Comparison of ENCODE assay signal across 23 cellular contexts in the genomic region with DNA sequence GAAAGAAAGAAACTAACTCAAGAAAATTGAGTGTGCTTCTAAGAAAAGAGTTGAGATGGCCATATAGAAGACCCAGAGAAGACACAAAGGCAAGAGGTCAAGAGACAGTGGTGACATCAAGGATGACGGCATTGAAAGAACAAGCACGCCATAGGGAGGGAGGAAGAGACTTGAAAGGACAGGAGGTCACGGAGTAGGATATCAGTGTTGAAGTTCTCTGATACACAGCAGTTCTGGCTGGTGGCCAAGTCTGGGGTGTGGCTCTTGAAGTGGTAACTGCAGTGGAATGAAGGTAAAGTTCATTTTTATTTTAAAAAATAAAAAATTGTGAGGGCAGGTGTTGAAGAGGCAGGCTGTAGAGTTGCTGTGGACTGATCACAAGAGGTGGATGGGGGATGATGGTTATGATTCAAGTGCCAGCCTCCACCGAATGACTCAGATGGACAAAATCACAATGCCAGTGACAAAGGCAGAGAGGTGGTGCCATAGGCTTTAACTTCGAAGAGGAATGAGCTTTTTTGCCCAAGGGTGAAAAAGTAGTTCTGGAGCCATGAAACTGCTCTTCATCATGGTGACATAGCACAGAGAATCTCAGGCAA. TPM values are rescaled to one million over a fixed set of nuclear protein-coding genes. Genes with fewer than 3 reads are reported as not detected.
DNase-seq lines count a peak whose midpoint lies in the region; ATAC-seq, FAIRE-seq and TF ChIP-seq lines count a peak whose summit lies in the region.
"Had no signal": no experiment of that assay in that cellular context is flagged by ENCODE, and none has a peak within 500 bp of the region (broad histone marks: within the 10 kb centered on the region; RNA-seq: fewer than 3 reads in every experiment).

No MANE protein-coding gene starts in this region.

- ATAC-seq in K562 (no peak), mucosa of descending colon (peak; percentile 62), HG03354 (IDR thresholded peaks at IDR 0.05; ENCODE audit: poor library complexity, severe bottlenecking, unreplicated experiment) (no peak)
- ATAC-seq: activated T-cell treated with anti-CD3 and anti-CD28 coated beads, Interleukin-2, amount 50 U/mL, for 72 hours; left ventricle myocardium superior had no signal

- no peak overlapping the region for H3K27ac Mint-ChIP-seq in progenitor cell of endocrine pancreas
- H3K27ac Mint-ChIP-seq: activated naive CD4-positive, alpha-beta T cell treated with anti-CD3 and anti-CD28 coated beads, Interleukin-2, amount 50 U/mL, for 24 hours; activated T-cell treated with anti-CD3 and anti-CD28 coated beads, Interleukin-2, amount 50 U/mL, for 72 hours; CD8-positive, alpha-beta memory T cell; stimulated activated naive CD8-positive, alpha-beta T cell treated with anti-CD3 and anti-CD28 coated beads, Interleukin-15, Interleukin-2, amounts not matched to agents 100 ng/mL and 50 ng/mL, for 24 hours had no signal

- no peak for TF ChIP-seq EP300 in K562 (IDR thresholded peaks at IDR 0.05; ENCODE audit: low read length)

- no peaks in the 10 kb centered on the region for H3K9me1 ChIP-seq in K562 (ENCODE audit: control insufficient read depth, insufficient read depth, low read length)

- no peak for TF ChIP-seq POLR2A in K562 (conservative IDR thresholded peaks at IDR 0.05)

- H3K27me3 Mint-ChIP-seq in progenitor cell of endocrine pancreas = no peaks in the 10 kb centered on the region
- H3K27me3 Mint-ChIP-seq: CD8-positive, alpha-beta memory T cell had no signal

- peaks cover 8% of the 10 kb centered on the region for H3K9me3 Mint-ChIP-seq in progenitor cell of endocrine pancreas (ENCODE audit: low read depth)

- H3K36me3 ChIP-seq in K562 (ENCODE audit: control insufficient read depth, insufficient read depth, low read length) (no peaks in the 10 kb centered on the region), mucosa of descending colon (ENCODE audit: low read depth) (no peaks in the 10 kb centered on the region)
- H3K36me3 ChIP-seq: ascending aorta, upper lobe of left lung had no signal

- H2AFZ ChIP-seq in K562 (ENCODE audit: low read depth, low read length) = no peak overlapping the region

- H3K4me2 ChIP-seq in K562 (ENCODE audit: insufficient read depth, low read length) = no peak overlapping the region

- no peak for FAIRE-seq in K562 (lab: Jason Lieb, UNC)
- FAIRE-seq: H54 had no signal

- H3K4me3 ChIP-seq in K562 = no peak overlapping the region
- H3K4me3 ChIP-seq in mucosa of descending colon = no peak overlapping the region
- H3K4me3 ChIP-seq: ascending aorta, upper lobe of left lung had no signal

- TF ChIP-seq CTCF in K562 (IDR thresholded peaks at IDR 0.05 in 2 of 3, conservative IDR thresholded peaks at IDR 0.05 in 1 of 3; ENCODE audit: insufficient read depth in 2 of 3, low read depth in 1 of 3, low read length in 3 of 3) (no peak), mucosa of descending colon (IDR thresholded peaks at IDR 0.05) (no peak), progenitor cell of endocrine pancreas (IDR thresholded peaks at IDR 0.05; ENCODE audit: unreplicated experiment) (no peak)

- H3K9me3 ChIP-seq in K562 (replicated peaks; ENCODE audit: control insufficient read depth, insufficient read depth, low read depth, low read length) (no peaks in the 10 kb centered on the region), mucosa of descending colon (no peaks in the 10 kb centered on the region)
- H3K9me3 ChIP-seq: ascending aorta, upper lobe of left lung had no signal

- peaks cover 33% of the 10 kb centered on the region for H3K4me1 Mint-ChIP-seq in progenitor cell of endocrine pancreas (ENCODE audit: low read depth)
- H3K4me1 Mint-ChIP-seq: activated naive CD4-positive, alpha-beta T cell treated with anti-CD3 and anti-CD28 coated beads, Interleukin-2, amount 50 U/mL, for 24 hours; CD8-positive, alpha-beta memory T cell; neural crest cell had no signal

- H3K36me3 Mint-ChIP-seq in progenitor cell of endocrine pancreas (ENCODE audit: insufficient read depth) = peaks cover 2% of the 10 kb centered on the region
- H3K36me3 Mint-ChIP-seq: activated naive CD4-positive, alpha-beta T cell treated with anti-CD3 and anti-CD28 coated beads, Interleukin-2, amount 50 U/mL, for 24 hours; CD8-positive, alpha-beta memory T cell had no signal

- no peaks in the 10 kb centered on the region for H3K27me3 ChIP-seq in K562 (ENCODE audit: control insufficient read depth in 2 of 2, insufficient read depth in 2 of 2, low read length in 2 of 2)
- H3K27me3 ChIP-seq: ascending aorta, upper lobe of left lung had no signal

- 0% methylated on average over 3 of the region's 5 CpGs for WGBS in K562 (ENCODE audit: insufficient coverage, low coverage, missing lambda C conversion rate)

- no peaks in the 10 kb centered on the region for H4K20me1 ChIP-seq in K562 (replicated peaks; ENCODE audit: control insufficient read depth, insufficient read depth, low read length)

- TF ChIP-seq RAD21 in K562 (CRISPR knock-in tag; conservative IDR thresholded peaks at IDR 0.05 in 1 of 2, IDR thresholded peaks at IDR 0.05 in 1 of 2) = no peak

- no peaks in the 10 kb centered on the region for H3K79me2 ChIP-seq in K562 (ENCODE audit: control insufficient read depth, insufficient read depth, low read length)

- no TSS peak for BruUV-seq in K562 (replicated peaks; lab: Mats Ljungman, UMichigan)

- no peaks in the 10 kb centered on the region for H3K4me1 ChIP-seq in K562 (replicated peaks in 1 of 2; ENCODE audit: control insufficient read depth in 2 of 2, insufficient read depth in 2 of 2, low read length in 2 of 2)
- peaks cover 11% of the 10 kb centered on the region for H3K4me1 ChIP-seq in mucosa of descending colon (ENCODE audit: low read depth)

- CTCF ChIA-PET in K562 (lab: Yijun Ruan, JAX; ENCODE audit: low intra/inter-chr PET ratio) = no interaction called here

- DNase-seq in DMS 273 (lab: John Stamatoyannopoulos, UW; ENCODE audit: unreplicated experiment) (peak; percentile 0), DMS 273 treated with DMSO at 0.1 percent for 48 hours (lab: John Stamatoyannopoulos, UW) (no peak), NCI-H69 (lab: John Stamatoyannopoulos, UW) (peak; percentile 19), K562 (ENCODE audit: extremely low read depth in 1 of 4, low spot score in 3 of 4) (peak in 1 of 4 experiments; percentile 6), mucosa of descending colon (peak; percentile 91 to 99 (median 92)), progenitor cell of endocrine pancreas (ENCODE audit: low spot score, unreplicated experiment) (no peak), occipital lobe (lab: John Stamatoyannopoulos, UW) (no peak)
- DNase-seq: activated T-cell treated with anti-CD3 and anti-CD28 coated beads, Interleukin-2, amount 50 U/mL, for 72 hours; AML-193; CD8-positive, alpha-beta memory T cell; cerebellar nuclear complex; effector CD4-positive, alpha-beta T cell; left ventricle myocardium superior; NCI-H1105 treated with DMSO at 0.1 percent for 48 hours; stimulated activated CD4-positive, alpha-beta T cell treated with anti-CD3 and anti-CD28 coated beads, Interleukin-2, amount 100 ng/mL, for 24 hours had no signal

- H3K4me3 Mint-ChIP-seq in progenitor cell of endocrine pancreas (ENCODE audit: low read depth) = no peak overlapping the region
- H3K4me3 Mint-ChIP-seq: activated naive CD4-positive, alpha-beta T cell treated with anti-CD3 and anti-CD28 coated beads, Interleukin-2, amount 50 U/mL, for 24 hours; activated T-cell treated with anti-CD3 and anti-CD28 coated beads, Interleukin-2, amount 50 U/mL, for 72 hours; CD8-positive, alpha-beta memory T cell; neural crest cell; stimulated activated naive CD8-positive, alpha-beta T cell treated with anti-CD3 and anti-CD28 coated beads, Interleukin-15, Interleukin-2, amounts not matched to agents 100 ng/mL and 50 ng/mL, for 24 hours had no signal

- no peak overlapping the region for H3K9ac ChIP-seq in K562 (ENCODE audit: insufficient read depth in 1 of 2, low read depth in 2 of 2, low read length in 2 of 2)

- no peak overlapping the region for H3K27ac ChIP-seq in K562 (ENCODE audit: extremely low read depth, low read depth, low read length)
- H3K27ac ChIP-seq: 22Rv1, ascending aorta, upper lobe of left lung had no signal

- in situ Hi-C loops in K562 (cut with MboI) = no loop called here

- POLR2A ChIA-PET in K562 (lab: Yijun Ruan, JAX) = no interaction called here

- intact Hi-C loops in K562 (cut with micrococcal nuclease) (no loop called here), mucosa of descending colon (cut with DNase I, micrococcal nuclease) (no loop called here)

TF ChIP-seq in K562, 482 proteins besides CTCF, POLR2A, EP300 and RAD21 (continues in another document):
- no peak for TF ChIP-seq PRMT5 (CRISPR knock-in tag; IDR thresholded peaks at IDR 0.05)

RNA-seq across cellular contexts. Expression of a gene that starts 53.2 kb away (rescaled TPM):
- total RNA-seq in K562 (2011; cell fraction: chromatin; rRNA removed; ENCODE audit: low replicate concordance) = 0.14 TPM in 1 of 2 replicates, not detected in the other
- total RNA-seq in K562 (2011; cell fraction: nucleolus; rRNA removed) = not detected in 2 replicates
- 0.22 TPM in 1 of 2 replicates, not detected in the other for total RNA-seq in K562 (2011; cell fraction: nucleoplasm; rRNA removed)
- total RNA-seq in K562 (2014; rRNA removed) (not detected in 2 replicates), K562 (2014; rRNA removed; fragmentation: Illumina TruSeq; extraction: Trizol) (0.04 TPM in 1 of 2 replicates, not detected in the other), K562 (2015; rRNA removed; fragmentation: Illumina TruSeq; extraction: Trizol) (not detected in 2 replicates), K562 (2021) (not detected in 2 replicates), mucosa of descending colon (10 to 100 TPM; 22.5 to 64.5 (median 46.1) TPM), progenitor cell of endocrine pancreas (17.6 and 21.1 TPM in 2 replicates), occipital lobe (5.3 TPM)
- polyA plus RNA-seq in K562 (2011; rRNA removed) (not detected in 2 replicates), K562 (2014; fragmentation: Illumina TruSeq; extraction: Trizol) (0.03 and 0.06 TPM in 2 replicates), K562 (2014; fragmentation: Nextera tagmentation; extraction: Ambion mirVana) (under 1 TPM in 1 of 2 experiments, not detected in 1; 0.01 TPM), K562 (2014; rRNA removed) (0.01 and 0.07 TPM in 2 replicates)
- not detected in 2 replicates for polyA plus RNA-seq in K562 (2011; cell fraction: cytosol; rRNA removed)
- 0.07 TPM in 1 of 2 replicates, not detected in the other for polyA plus RNA-seq in K562 (2011; cell fraction: nucleus; rRNA removed)
- 0.03 and 0.08 TPM in 2 replicates for polyA plus RNA-seq in K562 (2012)
- not detected in 2 replicates for polyA minus RNA-seq in K562 (2011; rRNA and poly(A)+ RNA removed)
- polyA minus RNA-seq in K562 (2011; cell fraction: cytosol; rRNA and poly(A)+ RNA removed) = 0.46 TPM in 1 of 2 replicates, not detected in the other
- polyA minus RNA-seq in K562 (2011; cell fraction: nucleus; rRNA and poly(A)+ RNA removed) = not detected in 2 replicates
- total RNA-seq: activated T-cell treated with anti-CD3 and anti-CD28 coated beads, Interleukin-2, amount 50 U/mL, for 72 hours; CD8-positive, alpha-beta memory T cell had no signal
- polyA plus RNA-seq: CD8-positive, alpha-beta memory T cell had no signal

Comparison
In these comparisons a context has a peak if more than half of its experiments do, and no peak if none do; other contexts are left out.
1. DNase-seq: peak in DMS 273 (single experiment), NCI-H69 (single experiment) and mucosa of descending colon (3 of 3); none in DMS 273 treated with DMSO at 0.1 percent for 48 hours (single experiment), progenitor cell of endocrine pancreas (single experiment) and occipital lobe (single experiment).